9 cellular contexts compared by ENCODE assay signal in the genomic region with DNA sequence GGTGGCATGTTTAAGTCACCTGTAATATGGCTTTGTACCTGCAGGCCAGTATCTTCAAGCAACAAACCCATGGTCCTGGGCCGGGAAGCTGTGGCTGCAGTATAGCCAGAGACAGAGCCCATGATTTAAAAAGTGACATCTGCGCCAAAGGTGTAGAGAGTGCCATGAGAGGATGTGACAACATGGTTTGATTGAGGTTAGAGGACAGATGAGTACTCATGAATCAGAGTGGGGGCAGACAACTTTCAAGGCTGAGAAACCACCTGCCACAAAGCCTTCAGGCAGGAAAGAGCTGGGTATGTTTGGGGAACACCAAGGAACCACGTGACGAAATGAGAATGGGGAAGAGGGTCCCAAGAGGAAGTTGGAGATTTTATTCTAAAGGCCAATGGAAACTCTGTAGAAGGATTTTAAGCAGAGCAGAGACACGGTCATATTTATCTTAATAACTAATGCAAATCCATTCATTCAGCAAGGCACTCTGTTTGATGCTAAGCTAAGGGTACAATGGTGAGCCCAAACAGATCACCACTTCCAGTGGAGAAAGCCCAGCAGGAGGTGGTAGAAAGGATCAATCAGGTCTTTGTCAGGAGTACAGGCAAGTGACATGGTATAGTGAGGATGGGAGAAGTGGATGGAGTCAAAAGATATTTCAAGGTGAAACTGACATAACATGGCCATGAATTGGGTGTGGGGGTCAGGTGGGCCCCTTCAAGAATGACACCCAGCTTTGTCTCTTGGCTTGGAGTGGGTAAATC. TPM values are rescaled to one million over a fixed set of nuclear protein-coding genes. Genes with fewer than 3 reads are reported as not detected.
A peak's percentile ranks its signal among the peaks of the same experiment; 100 is the strongest.
DNase-seq lines count a peak whose midpoint lies in the region; ATAC-seq and TF ChIP-seq lines count a peak whose summit lies in the region.
"Had no signal": no experiment of that assay in that cellular context is flagged by ENCODE, and none has a peak within 500 bp of the region (broad histone marks: within the 10 kb centered on the region; RNA-seq: fewer than 3 reads in every experiment).

No MANE protein-coding gene starts in this region.

- DNase-seq in WTC11 (ENCODE audit: low spot score) (no peak), natural killer cell (peak; percentile 42), cerebellum (ENCODE audit: low spot score) (no peak), ACHN (no peak), NCI-H1694 (lab: John Stamatoyannopoulos, UW) (no peak)

- H3K36me3 Mint-ChIP-seq in WTC11: peaks cover 28% of the 10 kb centered on the region
- peaks cover 15% of the 10 kb centered on the region for H3K36me3 Mint-ChIP-seq in natural killer cell

- intact Hi-C loops in natural killer cell (cut with micrococcal nuclease): loop anchor here (2.0 to 10.0 kb wide), 2 partner anchors 24 to 236 kb away; a partner anchor contains a TSS

- H3K9me3 Mint-ChIP-seq in WTC11 (peaks cover 7% of the 10 kb centered on the region), natural killer cell (no peaks in the 10 kb centered on the region)

- CTCF ChIA-PET in WTC11 (lab: Charles Lee): no interaction called here

- no peaks in the 10 kb centered on the region; the same call in 1 of the 2 replicates for H3K27me3 Mint-ChIP-seq in WTC11 (ENCODE audit: low read depth)
- no peaks in the 10 kb centered on the region for H3K27me3 Mint-ChIP-seq in natural killer cell (ENCODE audit: low read depth in 2 of 2)

- POLR2A ChIA-PET in WTC11 (lab: Charles Lee): no interaction called here

- no peak for TF ChIP-seq CTCF in WTC11 (IDR thresholded peaks at IDR 0.05)
- TF ChIP-seq CTCF in natural killer cell (IDR thresholded peaks at IDR 0.05): no peak

- H3K27ac Mint-ChIP-seq in WTC11: no peak overlapping the region; the same call in 1 of the 2 replicates
- peak overlapping the region; percentile 27 to 99 for H3K27ac Mint-ChIP-seq in natural killer cell

- ATAC-seq in GM18498 (IDR thresholded peaks at IDR 0.05; ENCODE audit: unreplicated experiment) (peak; percentile 23), HG03095 (IDR thresholded peaks at IDR 0.05; ENCODE audit: unreplicated experiment) (peak; percentile 20), WTC11 (no peak), natural killer cell (peak; percentile 56 to 61 (median 58)), HG02642 (IDR thresholded peaks at IDR 0.05; ENCODE audit: poor library complexity, unreplicated experiment) (no peak)
- ATAC-seq: esophagus mucosa had no signal

- H3K4me1 Mint-ChIP-seq in WTC11 (peaks cover 37% of the 10 kb centered on the region), natural killer cell (peaks cover 47 to 48% of the 10 kb centered on the region in 2 donors)

- in situ Hi-C loops in ACHN (cut with HindIII; ENCODE audit: low pct_ligation_motif_present, low pct_unique_long_range_greater_than_20kb, low sequenced_read_pairs): no loop called here

- H3K4me3 Mint-ChIP-seq in WTC11 (no peak overlapping the region), natural killer cell (no peak overlapping the region)

TF ChIP-seq in WTC11, 78 proteins besides CTCF, POLR2A, EP300 and RAD21:
- TF ChIP-seq ZNF423 (CRISPR knock-in tag; IDR thresholded peaks at IDR 0.05) (peak; percentile 11; the same call in 1 of the 2 replicates), ZNF121 (CRISPR knock-in tag; IDR thresholded peaks at IDR 0.05) (no peak), RORB (CRISPR knock-in tag; IDR thresholded peaks at IDR 0.05) (no peak), RELA (CRISPR knock-in tag; IDR thresholded peaks at IDR 0.05; ENCODE audit: borderline replicate concordance) (no peak)
- TF ChIP-seq, protein P1, sequence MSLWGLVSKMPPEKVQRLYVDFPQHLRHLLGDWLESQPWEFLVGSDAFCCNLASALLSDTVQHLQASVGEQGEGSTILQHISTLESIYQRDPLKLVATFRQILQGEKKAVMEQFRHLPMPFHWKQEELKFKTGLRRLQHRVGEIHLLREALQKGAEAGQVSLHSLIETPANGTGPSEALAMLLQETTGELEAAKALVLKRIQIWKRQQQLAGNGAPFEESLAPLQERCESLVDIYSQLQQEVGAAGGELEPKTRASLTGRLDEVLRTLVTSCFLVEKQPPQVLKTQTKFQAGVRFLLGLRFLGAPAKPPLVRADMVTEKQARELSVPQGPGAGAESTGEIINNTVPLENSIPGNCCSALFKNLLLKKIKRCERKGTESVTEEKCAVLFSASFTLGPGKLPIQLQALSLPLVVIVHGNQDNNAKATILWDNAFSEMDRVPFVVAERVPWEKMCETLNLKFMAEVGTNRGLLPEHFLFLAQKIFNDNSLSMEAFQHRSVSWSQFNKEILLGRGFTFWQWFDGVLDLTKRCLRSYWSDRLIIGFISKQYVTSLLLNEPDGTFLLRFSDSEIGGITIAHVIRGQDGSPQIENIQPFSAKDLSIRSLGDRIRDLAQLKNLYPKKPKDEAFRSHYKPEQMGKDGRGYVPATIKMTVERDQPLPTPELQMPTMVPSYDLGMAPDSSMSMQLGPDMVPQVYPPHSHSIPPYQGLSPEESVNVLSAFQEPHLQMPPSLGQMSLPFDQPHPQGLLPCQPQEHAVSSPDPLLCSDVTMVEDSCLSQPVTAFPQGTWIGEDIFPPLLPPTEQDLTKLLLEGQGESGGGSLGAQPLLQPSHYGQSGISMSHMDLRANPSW (CRISPR knock-in tag; conservative IDR thresholded peaks at IDR 0.05; ENCODE audit: low read depth): no peak
- TF ChIP-seq, protein P2, sequence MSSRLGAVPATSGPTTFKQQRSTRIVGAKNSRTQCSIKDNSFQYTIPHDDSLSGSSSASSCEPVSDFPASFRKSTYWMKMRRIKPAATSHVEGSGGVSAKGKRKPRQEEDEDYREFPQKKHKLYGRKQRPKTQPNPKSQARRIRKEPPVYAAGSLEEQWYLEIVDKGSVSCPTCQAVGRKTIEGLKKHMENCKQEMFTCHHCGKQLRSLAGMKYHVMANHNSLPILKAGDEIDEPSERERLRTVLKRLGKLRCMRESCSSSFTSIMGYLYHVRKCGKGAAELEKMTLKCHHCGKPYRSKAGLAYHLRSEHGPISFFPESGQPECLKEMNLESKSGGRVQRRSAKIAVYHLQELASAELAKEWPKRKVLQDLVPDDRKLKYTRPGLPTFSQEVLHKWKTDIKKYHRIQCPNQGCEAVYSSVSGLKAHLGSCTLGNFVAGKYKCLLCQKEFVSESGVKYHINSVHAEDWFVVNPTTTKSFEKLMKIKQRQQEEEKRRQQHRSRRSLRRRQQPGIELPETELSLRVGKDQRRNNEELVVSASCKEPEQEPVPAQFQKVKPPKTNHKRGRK (CRISPR knock-in tag; IDR thresholded peaks at IDR 0.05; ENCODE audit: borderline replicate concordance): no peak
- TF ChIP-seq, protein P3, sequence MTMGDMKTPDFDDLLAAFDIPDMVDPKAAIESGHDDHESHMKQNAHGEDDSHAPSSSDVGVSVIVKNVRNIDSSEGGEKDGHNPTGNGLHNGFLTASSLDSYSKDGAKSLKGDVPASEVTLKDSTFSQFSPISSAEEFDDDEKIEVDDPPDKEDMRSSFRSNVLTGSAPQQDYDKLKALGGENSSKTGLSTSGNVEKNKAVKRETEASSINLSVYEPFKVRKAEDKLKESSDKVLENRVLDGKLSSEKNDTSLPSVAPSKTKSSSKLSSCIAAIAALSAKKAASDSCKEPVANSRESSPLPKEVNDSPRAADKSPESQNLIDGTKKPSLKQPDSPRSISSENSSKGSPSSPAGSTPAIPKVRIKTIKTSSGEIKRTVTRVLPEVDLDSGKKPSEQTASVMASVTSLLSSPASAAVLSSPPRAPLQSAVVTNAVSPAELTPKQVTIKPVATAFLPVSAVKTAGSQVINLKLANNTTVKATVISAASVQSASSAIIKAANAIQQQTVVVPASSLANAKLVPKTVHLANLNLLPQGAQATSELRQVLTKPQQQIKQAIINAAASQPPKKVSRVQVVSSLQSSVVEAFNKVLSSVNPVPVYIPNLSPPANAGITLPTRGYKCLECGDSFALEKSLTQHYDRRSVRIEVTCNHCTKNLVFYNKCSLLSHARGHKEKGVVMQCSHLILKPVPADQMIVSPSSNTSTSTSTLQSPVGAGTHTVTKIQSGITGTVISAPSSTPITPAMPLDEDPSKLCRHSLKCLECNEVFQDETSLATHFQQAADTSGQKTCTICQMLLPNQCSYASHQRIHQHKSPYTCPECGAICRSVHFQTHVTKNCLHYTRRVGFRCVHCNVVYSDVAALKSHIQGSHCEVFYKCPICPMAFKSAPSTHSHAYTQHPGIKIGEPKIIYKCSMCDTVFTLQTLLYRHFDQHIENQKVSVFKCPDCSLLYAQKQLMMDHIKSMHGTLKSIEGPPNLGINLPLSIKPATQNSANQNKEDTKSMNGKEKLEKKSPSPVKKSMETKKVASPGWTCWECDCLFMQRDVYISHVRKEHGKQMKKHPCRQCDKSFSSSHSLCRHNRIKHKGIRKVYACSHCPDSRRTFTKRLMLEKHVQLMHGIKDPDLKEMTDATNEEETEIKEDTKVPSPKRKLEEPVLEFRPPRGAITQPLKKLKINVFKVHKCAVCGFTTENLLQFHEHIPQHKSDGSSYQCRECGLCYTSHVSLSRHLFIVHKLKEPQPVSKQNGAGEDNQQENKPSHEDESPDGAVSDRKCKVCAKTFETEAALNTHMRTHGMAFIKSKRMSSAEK (CRISPR knock-in tag; IDR thresholded peaks at IDR 0.05; ENCODE audit: borderline replicate concordance): no peak

RNA-seq across cellular contexts. Expression of a gene that starts 3.4 kb away (rescaled TPM):
- total RNA-seq in WTC11 (2021) (51.6 to 57.4 TPM (median 52.2 TPM) in 3 replicates), natural killer cell (100 to 1,000 TPM in 1 of 3 donors, 10 to 100 TPM in 2; 72.4 to 102 (median 81.3) TPM), cerebellum (23.7 TPM)

RNA-seq across cellular contexts. Expression of a gene that starts 18.4 kb away (rescaled TPM):
- 11.2 to 13.1 TPM (median 12.2 TPM) in 3 replicates for total RNA-seq in WTC11 (2021)
- 10 to 100 TPM; 25.0 to 37.3 (median 29.3) TPM for total RNA-seq in natural killer cell
- 6.4 TPM for total RNA-seq in cerebellum

RNA-seq across cellular contexts. Expression of a gene that starts 18.5 kb away (rescaled TPM):
- total RNA-seq in WTC11 (2021) (0.61 to 0.76 TPM (median 0.69 TPM) in 3 replicates), natural killer cell (under 1 TPM; 0.28 to 0.70 (median 0.40) TPM), cerebellum (14.5 TPM)

RNA-seq across cellular contexts. Expression of a gene that starts 24.1 kb away (rescaled TPM):
- total RNA-seq in WTC11 (2021): 13.7 to 14.7 TPM (median 14.6 TPM) in 3 replicates
- total RNA-seq in natural killer cell: 10 to 100 TPM in 1 of 3 donors, 1 to 10 TPM in 2; 6.7 to 10.6 (median 8.6) TPM
- 9.8 TPM for total RNA-seq in cerebellum

Comparison
In these comparisons a context has a peak if more than half of its experiments do, and no peak if none do; other contexts are left out.
1. ATAC-seq: peak in GM18498 (single experiment), HG03095 (single experiment) and natural killer cell (3 of 3); none in WTC11 (single experiment) and HG02642 (single experiment).